Comparison of ENCODE assay signal across 15 cellular contexts in genomic region chr3:182357928-182358327, GRCh38.
"Had no signal": no experiment of that assay in that cellular context is flagged by ENCODE, and none has a peak within 500 bp of the region (broad histone marks: within the 10 kb centered on the region; RNA-seq: fewer than 3 reads in every experiment).

No MANE protein-coding gene starts in this region.

- H3K27me3 Mint-ChIP-seq: activated B cell treated with CpG ODN at 0.5 μM for 24 hours; activated CD4-positive, alpha-beta T cell treated with anti-CD3 and anti-CD28 coated beads, Interleukin-2, amount 10 ng/mL, durations not matched to agents 7 days and 5 days; activated naive CD8-positive, alpha-beta T cell treated with anti-CD3 and anti-CD28 coated beads for 36 hours; central memory CD8-positive, alpha-beta T cell had no signal

- H3K36me3 ChIP-seq: thoracic aorta had no signal

- H3K27me3 ChIP-seq: body of pancreas had no signal

- H3K4me1 Mint-ChIP-seq: activated B cell treated with CpG ODN at 0.5 μM for 24 hours; activated CD4-positive, alpha-beta T cell treated with anti-CD3 and anti-CD28 coated beads, Interleukin-2, amount 10 ng/mL, durations not matched to agents 7 days and 5 days; activated naive CD8-positive, alpha-beta T cell treated with anti-CD3 and anti-CD28 coated beads for 36 hours; central memory CD8-positive, alpha-beta T cell; stimulated activated effector memory CD8-positive, alpha-beta T cell treated with anti-CD3 and anti-CD28 coated beads, Interleukin-12 subunit alpha, Interleukin-12 subunit beta, amount 100 ng/mL, for 72 hours had no signal

- H3K4me3 Mint-ChIP-seq: activated B cell treated with CpG ODN at 0.5 μM for 24 hours; activated CD4-positive, alpha-beta T cell treated with anti-CD3 and anti-CD28 coated beads, Interleukin-2, amount 10 ng/mL, durations not matched to agents 7 days and 5 days; activated naive CD8-positive, alpha-beta T cell treated with anti-CD3 and anti-CD28 coated beads for 36 hours; central memory CD8-positive, alpha-beta T cell; stimulated activated effector memory CD8-positive, alpha-beta T cell treated with anti-CD3 and anti-CD28 coated beads, Interleukin-12 subunit alpha, Interleukin-12 subunit beta, amount 100 ng/mL, for 72 hours had no signal

- H3K4me1 ChIP-seq: body of pancreas had no signal

- H3K9me3 Mint-ChIP-seq: activated B cell treated with CpG ODN at 0.5 μM for 24 hours; activated CD4-positive, alpha-beta T cell treated with anti-CD3 and anti-CD28 coated beads, Interleukin-2, amount 10 ng/mL, durations not matched to agents 7 days and 5 days had no signal

- H3K27ac Mint-ChIP-seq: activated B cell treated with CpG ODN at 0.5 μM for 24 hours; activated CD4-positive, alpha-beta T cell treated with anti-CD3 and anti-CD28 coated beads, Interleukin-2, amount 10 ng/mL, durations not matched to agents 7 days and 5 days; activated naive CD8-positive, alpha-beta T cell treated with anti-CD3 and anti-CD28 coated beads for 36 hours; stimulated activated effector memory CD8-positive, alpha-beta T cell treated with anti-CD3 and anti-CD28 coated beads, Interleukin-12 subunit alpha, Interleukin-12 subunit beta, amount 100 ng/mL, for 72 hours had no signal

- H3K4me3 ChIP-seq: body of pancreas, lung, thoracic aorta had no signal

- DNase-seq: activated B cell treated with CpG ODN at 0.5 μM for 24 hours; activated CD4-positive, alpha-beta T cell treated with anti-CD3 and anti-CD28 coated beads, Interleukin-2, amount 10 ng/mL, durations not matched to agents 7 days and 5 days; activated CD8-positive, alpha-beta memory T cell treated with anti-CD3 and anti-CD28 coated beads for 24 hours; activated gamma-delta T cell treated with Interleukin-2 at 50 U/mL for 16 hours; activated naive CD8-positive, alpha-beta T cell treated with anti-CD3 and anti-CD28 coated beads for 36 hours; amygdala; body of pancreas; cortex of kidney; effector CD8-positive, alpha-beta T cell; head of caudate nucleus; T-helper 1 cell had no signal

- H3K36me3 Mint-ChIP-seq: activated naive CD8-positive, alpha-beta T cell treated with anti-CD3 and anti-CD28 coated beads for 36 hours; stimulated activated effector memory CD8-positive, alpha-beta T cell treated with anti-CD3 and anti-CD28 coated beads, Interleukin-12 subunit alpha, Interleukin-12 subunit beta, amount 100 ng/mL, for 72 hours had no signal

- H3K27ac ChIP-seq: body of pancreas, thoracic aorta had no signal

- H3K9me3 ChIP-seq: body of pancreas, thoracic aorta had no signal

- ATAC-seq: body of pancreas; stimulated activated effector memory CD8-positive, alpha-beta T cell treated with anti-CD3 and anti-CD28 coated beads, Interleukin-12 subunit alpha, Interleukin-12 subunit beta, amount 100 ng/mL, for 72 hours had no signal
